ENCODE assay signal across 9 cellular contexts in genomic region chr4:52376107-52376704, GRCh38.
DNase-seq lines count a peak whose midpoint lies in the region; ATAC-seq, FAIRE-seq and TF ChIP-seq lines count a peak whose summit lies in the region.
"Had no signal": no experiment of that assay in that cellular context is flagged by ENCODE, and none has a peak within 500 bp of the region (broad histone marks: within the 10 kb centered on the region; RNA-seq: fewer than 3 reads in every experiment).

No MANE protein-coding gene starts in this region.

- ATAC-seq in GM12878, result peak; percentile 24; the same call in 1 of the 3 replicates
- peak; percentile 60 for ATAC-seq in left lobe of liver
- no peak for ATAC-seq in GM21367 (IDR thresholded peaks at IDR 0.05; ENCODE audit: unreplicated experiment)
- ATAC-seq in GM21515 (IDR thresholded peaks at IDR 0.05; ENCODE audit: unreplicated experiment), result no peak
- ATAC-seq: mucosa of descending colon had no signal

- DNase-seq in BE2C (peak; percentile 41), NCI-H446 (lab: John Stamatoyannopoulos, UW) (peak; percentile 12 to 63), GM12878 (ENCODE audit: low read depth, low spot score) (no peak), left lobe of liver (ENCODE audit: low spot score) (no peak)
- DNase-seq in activated CD4-positive, alpha-beta memory T cell treated with anti-CD3 and anti-CD28 coated beads for 36 hours, result no peak

- H3K4me1 ChIP-seq in BE2C (no peaks in the 10 kb centered on the region), GM12878 (ENCODE audit: control insufficient read depth, insufficient read depth, low read length) (no peaks in the 10 kb centered on the region)

- no peaks in the 10 kb centered on the region for H3K36me3 ChIP-seq in BE2C
- no peaks in the 10 kb centered on the region for H3K36me3 ChIP-seq in GM12878 (ENCODE audit: control insufficient read depth in 2 of 2, insufficient read depth in 2 of 2, low read length in 1 of 2)

- intact Hi-C loops in GM12878 (cut with micrococcal nuclease; ENCODE audit: unreplicated experiment), result loop anchor here (1.0 to 10.0 kb wide), 4 partner anchors 209 to 1856 kb away; no protein-coding TSS in a partner anchor
- intact Hi-C loops in activated CD4-positive, alpha-beta memory T cell treated with anti-CD3 and anti-CD28 coated beads for 36 hours (cut with micrococcal nuclease), result loop anchor here (1.0 to 5.0 kb wide), 3 partner anchors 169 to 1856 kb away; no protein-coding TSS in a partner anchor

- H3K79me2 ChIP-seq in GM12878 (ENCODE audit: control insufficient read depth, insufficient read depth, low read length), result no peaks in the 10 kb centered on the region

- H2AFZ ChIP-seq in GM12878 (ENCODE audit: control insufficient read depth, low read depth, low read length), result no peak overlapping the region

- no peak overlapping the region for H3K27ac Mint-ChIP-seq in activated CD4-positive, alpha-beta memory T cell treated with anti-CD3 and anti-CD28 coated beads for 36 hours

- H3K36me3 Mint-ChIP-seq in activated CD4-positive, alpha-beta memory T cell treated with anti-CD3 and anti-CD28 coated beads for 36 hours, result no peaks in the 10 kb centered on the region

- no peaks in the 10 kb centered on the region for H4K20me1 ChIP-seq in GM12878 (ENCODE audit: control insufficient read depth, insufficient read depth)

- no peak overlapping the region for H3K9ac ChIP-seq in GM12878 (ENCODE audit: control insufficient read depth, insufficient read depth, low read length)

- no peaks in the 10 kb centered on the region for H3K9me3 Mint-ChIP-seq in activated CD4-positive, alpha-beta memory T cell treated with anti-CD3 and anti-CD28 coated beads for 36 hours

- no peaks in the 10 kb centered on the region for H3K9me3 ChIP-seq in BE2C
- H3K9me3 ChIP-seq in GM12878 (replicated peaks; ENCODE audit: control insufficient read depth, insufficient read depth, low read length), result no peaks in the 10 kb centered on the region
- H3K9me3 ChIP-seq: mucosa of descending colon had no signal

- no peak for TF ChIP-seq EP300 in GM12878 (IDR thresholded peaks at IDR 0.05; ENCODE audit: borderline replicate concordance in 1 of 2, control insufficient read depth in 1 of 2, low read depth in 2 of 2, low read length in 2 of 2)

- POLR2A ChIA-PET in GM12878 (lab: Charles Lee), result interaction anchor here (0.6 kb wide), 1 partner anchor 1732 kb away, joined by 3 read pairs; no protein-coding TSS in a partner anchor
- POLR2A ChIA-PET in activated CD4-positive, alpha-beta memory T cell treated with anti-CD3 and anti-CD28 coated beads for 36 hours (lab: Charles Lee), result interaction anchor here (0.6 kb wide), 1 partner anchor 1857 kb away, joined by 3 read pairs; no protein-coding TSS in a partner anchor

- no peaks in the 10 kb centered on the region for H3K4me1 Mint-ChIP-seq in activated CD4-positive, alpha-beta memory T cell treated with anti-CD3 and anti-CD28 coated beads for 36 hours (ENCODE audit: low read depth)

- CTCF ChIA-PET in GM12878 (lab: Yijun Ruan, JAX), result interaction anchor here (0.6 to 3.3 kb wide), 17 partner anchors 9 to 1858 kb away, joined by 3 to 32 read pairs (median 3); no protein-coding TSS in a partner anchor
- CTCF ChIA-PET in activated CD4-positive, alpha-beta memory T cell treated with anti-CD3 and anti-CD28 coated beads for 36 hours (lab: Charles Lee), result interaction anchor here (0.6 to 2.9 kb wide), 11 partner anchors 9 to 1857 kb away, joined by 3 to 20 read pairs (median 5); no protein-coding TSS in a partner anchor

- FAIRE-seq in GM12878 (lab: Jason Lieb, UNC), result peak; percentile 31

- BruUV-seq in GM12878 (replicated peaks; lab: Mats Ljungman, UMichigan), result no TSS peak

- SMC1A ChIA-PET in GM12878 (lab: Charles Lee; ENCODE audit: uncharacterized antibody, unreplicated experiment), result interaction anchor here (0.6 to 1.4 kb wide), 11 partner anchors 8 to 1858 kb away, joined by 3 to 11 read pairs (median 3); no protein-coding TSS in a partner anchor

- peaks cover 6% of the 10 kb centered on the region for H3K27me3 Mint-ChIP-seq in activated CD4-positive, alpha-beta memory T cell treated with anti-CD3 and anti-CD28 coated beads for 36 hours

- RAD21 ChIA-PET in GM12878 (lab: Charles Lee; ENCODE audit: unreplicated experiment), result interaction anchor here (1.0 to 2.7 kb wide), 5 partner anchors 169 to 1857 kb away, joined by 3 to 12 read pairs (median 8); no protein-coding TSS in a partner anchor

- no peak overlapping the region for H3K27ac ChIP-seq in GM12878 (ENCODE audit: control insufficient read depth, insufficient read depth)

- H3K4me3 ChIP-seq in BE2C (ENCODE audit: low read depth, low read length) (no peak overlapping the region), GM12878 (no peak overlapping the region)
- H3K4me3 ChIP-seq: mucosa of descending colon had no signal

- no peaks in the 10 kb centered on the region for H3K27me3 ChIP-seq in BE2C
- no peaks in the 10 kb centered on the region for H3K27me3 ChIP-seq in GM12878 (replicated peaks in 1 of 2; ENCODE audit: control insufficient read depth in 2 of 2, insufficient read depth in 2 of 2, low read length in 1 of 2)

- no peak overlapping the region for H3K4me2 ChIP-seq in GM12878 (ENCODE audit: control insufficient read depth, insufficient read depth)

- H3K4me3 Mint-ChIP-seq in activated CD4-positive, alpha-beta memory T cell treated with anti-CD3 and anti-CD28 coated beads for 36 hours, result no peak overlapping the region

- TF ChIP-seq RAD21 in GM12878 (IDR thresholded peaks at IDR 0.05; ENCODE audit: insufficient read depth, low read depth, low read length), result peak; percentile 68

- WGBS in GM12878 (ENCODE audit: insufficient coverage, insufficient replicate concordance, low lambda C conversion rate, missing lambda C conversion rate), result 42% methylated on average over 8 of the region's 8 CpGs

- peak; percentile 56 for TF ChIP-seq CTCF in BE2C (IDR thresholded peaks at IDR 0.05; ENCODE audit: low read depth, low read length)
- TF ChIP-seq CTCF in GM12873 (IDR thresholded peaks at IDR 0.05; ENCODE audit: insufficient read depth, low read depth, low read length, missing control alignments), result peak; percentile 46
- TF ChIP-seq CTCF in GM12878 (IDR thresholded peaks at IDR 0.05 in 2 of 3, conservative IDR thresholded peaks at IDR 0.05 in 1 of 3; ENCODE audit: control insufficient read depth in 2 of 3, extremely low read depth in 1 of 3, insufficient read depth in 1 of 3, low read depth in 3 of 3, low read length in 3 of 3), result peak; percentile 20 to 53 (median 41); a peak in 4 of 6 replicates

- TF ChIP-seq POLR2A in GM12878 (IDR thresholded peaks at IDR 0.05; ENCODE audit: low read depth, low read length), result no peak

- in situ Hi-C loops in GM12878 (cut with MboI), result loop anchor here (5.0 kb wide), 2 partner anchors 606 to 1851 kb away; partner anchors contain the start of gene PDGFRA

TF ChIP-seq in GM12878, 131 proteins besides CTCF, POLR2A, EP300 and RAD21:
- peak; percentile 58 for TF ChIP-seq SMC3 (IDR thresholded peaks at IDR 0.05; ENCODE audit: borderline replicate concordance, low read length)
- TF ChIP-seq SMARCA5 (IDR thresholded peaks at IDR 0.05), result no peak

Comparison
In these comparisons a context has a peak if more than half of its experiments do, and no peak if none do; other contexts are left out.
1. DNase-seq: peak in BE2C (single experiment) and NCI-H446 (2 of 2); none in GM12878 (single experiment), left lobe of liver (single experiment) and activated CD4-positive, alpha-beta memory T cell treated with anti-CD3 and anti-CD28 coated beads for 36 hours (single experiment).
2. ATAC-seq: peak in GM12878 (single experiment) and left lobe of liver (single experiment); none in GM21367 (single experiment) and GM21515 (single experiment).
3. Peak in every context shown above with its lines, with median percentiles within 50 percentile points of each other: CTCF ChIP-seq.